Comparison of ENCODE assay signal across 16 cellular contexts in the genomic region with DNA sequence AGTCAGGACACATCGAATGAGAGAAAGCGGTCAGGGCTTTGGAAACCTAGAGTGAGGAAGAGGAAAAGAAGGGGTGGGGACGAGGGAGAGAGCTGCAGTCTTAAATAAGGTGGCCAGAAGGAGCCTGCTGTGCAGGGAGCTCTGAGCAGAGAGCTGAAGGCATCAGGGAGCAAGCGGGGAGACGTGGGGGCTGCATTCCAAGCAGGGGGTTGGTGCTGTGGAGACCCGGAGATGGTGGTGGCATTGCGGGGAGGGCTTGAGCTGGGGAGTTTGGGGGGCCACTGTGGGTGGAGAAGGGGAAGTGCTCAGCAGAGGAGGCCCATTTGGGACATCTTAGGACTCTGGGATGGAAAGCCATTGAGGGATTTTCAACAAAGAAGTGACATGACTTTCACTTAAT.
"Had no signal": no experiment of that assay in that cellular context is flagged by ENCODE, and none has a peak within 500 bp of the region (broad histone marks: within the 10 kb centered on the region; RNA-seq: fewer than 3 reads in every experiment).

No MANE protein-coding gene starts in this region.

- DNase-seq: activated B cell treated with CpG ODN at 0.5 μM for 24 hours; activated CD4-positive, alpha-beta T cell treated with anti-CD3 and anti-CD28 coated beads, Interleukin-2, amount 10 ng/mL, durations not matched to agents 7 days and 5 days; activated CD8-positive, alpha-beta memory T cell treated with anti-CD3 and anti-CD28 coated beads, Interleukin-2, amount 50 U/mL, for 48 hours; activated naive CD4-positive, alpha-beta T cell treated with anti-CD3 and anti-CD28 coated beads for 36 hours; amygdala; body of pancreas; caudate nucleus; colonic mucosa; mammary epithelial cell; right lobe of liver; stimulated activated CD4-positive, alpha-beta T cell treated with anti-CD3 and anti-CD28 coated beads, Interleukin-4, amount 100 ng/mL, for 4 hours; upper lobe of left lung had no signal

- H3K27ac Mint-ChIP-seq: activated B cell treated with CpG ODN at 0.5 μM for 24 hours; activated CD4-positive, alpha-beta T cell treated with anti-CD3 and anti-CD28 coated beads, Interleukin-2, amount 10 ng/mL, durations not matched to agents 7 days and 5 days; activated naive CD4-positive, alpha-beta T cell treated with anti-CD3 and anti-CD28 coated beads for 36 hours; stimulated activated naive CD8-positive, alpha-beta T cell treated with anti-CD3 and anti-CD28 coated beads, Interleukin-15, Interleukin-2, amounts not matched to agents 100 ng/mL and 50 ng/mL, for 24 hours; T-helper 1 cell treated with Interleukin-12 subunit alpha and Interleukin-12 subunit beta and Interleukin-4 antibody, amounts not matched to agents 30 μg/mL and 1 μg/mL, for 36 hours had no signal

- ATAC-seq: body of pancreas, esophagus mucosa, left lobe of liver, right lobe of liver had no signal

- H3K9me3 Mint-ChIP-seq: activated B cell treated with CpG ODN at 0.5 μM for 24 hours; activated CD4-positive, alpha-beta T cell treated with anti-CD3 and anti-CD28 coated beads, Interleukin-2, amount 10 ng/mL, durations not matched to agents 7 days and 5 days; activated naive CD4-positive, alpha-beta T cell treated with anti-CD3 and anti-CD28 coated beads for 36 hours; stimulated activated naive CD8-positive, alpha-beta T cell treated with anti-CD3 and anti-CD28 coated beads, Interleukin-15, Interleukin-2, amounts not matched to agents 100 ng/mL and 50 ng/mL, for 24 hours; T-helper 1 cell treated with Interleukin-12 subunit alpha and Interleukin-12 subunit beta and Interleukin-4 antibody, amounts not matched to agents 30 μg/mL and 1 μg/mL, for 36 hours had no signal

- H3K4me3 Mint-ChIP-seq: activated B cell treated with CpG ODN at 0.5 μM for 24 hours; activated CD4-positive, alpha-beta T cell treated with anti-CD3 and anti-CD28 coated beads, Interleukin-2, amount 10 ng/mL, durations not matched to agents 7 days and 5 days; activated naive CD4-positive, alpha-beta T cell treated with anti-CD3 and anti-CD28 coated beads for 36 hours; stimulated activated naive CD8-positive, alpha-beta T cell treated with anti-CD3 and anti-CD28 coated beads, Interleukin-15, Interleukin-2, amounts not matched to agents 100 ng/mL and 50 ng/mL, for 24 hours had no signal
